Comparison of ENCODE assay signal across 7 cellular contexts in genomic region chr19:17215125-17215971, GRCh38.
DNase-seq lines count a peak whose midpoint lies in the region; ATAC-seq and TF ChIP-seq lines count a peak whose summit lies in the region.

TSS of gene USE1 (plus strand) at chr19:17215357. CDS start at chr19:17215406, 49 bp downstream.

- peak; percentile 79 for ATAC-seq in HG03139 (IDR thresholded peaks at IDR 0.05; ENCODE audit: unreplicated experiment)

- DNase-seq in NCI-H345 (lab: John Stamatoyannopoulos, UW) (peak; percentile 87), caudate nucleus (lab: John Stamatoyannopoulos, UW) (peak; percentile 29 to 94 (median 83)), iris pigment epithelial cell (ENCODE audit: low read depth) (peak; percentile 90)
- DNase-seq in activated CD4-positive, CD25-positive, alpha-beta regulatory T cell (lab: John Stamatoyannopoulos, UW): peak; percentile 67 to 80 (median 72)
- DNase-seq in stimulated activated CD4-positive, alpha-beta T cell treated with anti-CD3 and anti-CD28 coated beads, Interleukin-12 subunit alpha, Interleukin-12 subunit beta, amount 100 ng/mL, for 24 hours (ENCODE audit: low read depth in 2 of 2): peak; percentile 71 to 78

- peak; percentile 85 for TF ChIP-seq POLR2A in GM18526 (IDR thresholded peaks at IDR 0.05; ENCODE audit: extremely low read depth, insufficient read length)

- peak within 1 kb of the TSS; percentile 95 for H3K27ac ChIP-seq in caudate nucleus (ENCODE audit: low read depth, low read length)

Comparison
In these comparisons a context has a peak if more than half of its experiments do, and no peak if none do; other contexts are left out.
1. Peak in every context shown above with its lines: DNase-seq, ATAC-seq and H3K27ac ChIP-seq.